20 cellular contexts compared by ENCODE assay signal in genomic region chr5:142281966-142282365, GRCh38. TPM values are rescaled to one million over a fixed set of nuclear protein-coding genes. Genes with fewer than 3 reads are reported as not detected.
DNase-seq lines count a peak whose midpoint lies in the region; ATAC-seq and TF ChIP-seq lines count a peak whose summit lies in the region.
"Had no signal": no experiment of that assay in that cellular context is flagged by ENCODE, and none has a peak within 500 bp of the region (broad histone marks: within the 10 kb centered on the region; RNA-seq: fewer than 3 reads in every experiment).

No MANE protein-coding gene starts in this region.

- H3F3A ChIP-seq in GM23338 (replicated peaks; ENCODE audit: low read depth), result 0 out of 2 replicates have a peak, but pooled peaks cover 13% of the 10 kb centered on the region

- H3K4me3 ChIP-seq in BLaER1 (no peak overlapping the region), GM23338 (no peak overlapping the region)

- H3K27ac ChIP-seq in BLaER1 (no peak overlapping the region), GM23338 (ENCODE audit: low read depth) (no peak overlapping the region), epithelial cell of prostate (no peak overlapping the region)

- no peaks in the 10 kb centered on the region for H3K9me2 ChIP-seq in GM23338 (ENCODE audit: insufficient read depth)

- no peaks in the 10 kb centered on the region for H3K9me3 ChIP-seq in BLaER1

- no peak for DNase-seq in GM23338 (ENCODE audit: low spot score)
- DNase-seq in epithelial cell of prostate (ENCODE audit: low read depth, low spot score), result peak; percentile 24
- DNase-seq in stimulated activated CD4-positive, alpha-beta T cell treated with anti-CD3 and anti-CD28 coated beads, Interleukin-4, amount 100 ng/mL, for 24 hours, result no peak
- no peak for DNase-seq in kidney tubule cell (ENCODE audit: low spot score)
- no peak for DNase-seq in AG08395 (ENCODE audit: low spot score)
- DNase-seq: Calu3; CD8-positive, alpha-beta T cell; KG1; MV-4-11; NCI-H1694 treated with DMSO at 0.1 percent for 48 hours; NCI-H2107; NCI-H2227 treated with DMSO at 0.1 percent for 48 hours; NCI-H510A treated with DMSO at 0.1 percent for 48 hours; NCI-H774; OCI-M1; SHP77 treated with DMSO at 0.1 percent for 48 hours had no signal

- H2AFZ ChIP-seq in GM23338, result no peak overlapping the region

- ATAC-seq in GM23338 (no peak), HG03439 (IDR thresholded peaks at IDR 0.05; ENCODE audit: unreplicated experiment) (no peak)
- ATAC-seq: CD8-positive, alpha-beta T cell; HepG2 had no signal

- H3K27me3 Mint-ChIP-seq in GM23338 (ENCODE audit: insufficient read depth, low read depth, poor library complexity), result peaks cover 21% of the 10 kb centered on the region
- H3K27me3 Mint-ChIP-seq in nephron (ENCODE audit: low read depth), result no peaks in the 10 kb centered on the region

- H3K9me3 Mint-ChIP-seq in GM23338, result no peaks in the 10 kb centered on the region
- H3K9me3 Mint-ChIP-seq in nephron, result no peaks in the 10 kb centered on the region
- H3K9me3 Mint-ChIP-seq: CD8-positive, alpha-beta T cell had no signal

- no peaks in the 10 kb centered on the region for H3K27me3 ChIP-seq in BLaER1
- H3K27me3 ChIP-seq in GM23338 (ENCODE audit: insufficient read depth), result no peaks in the 10 kb centered on the region

- H3K27ac Mint-ChIP-seq in GM23338 (0 out of 2 replicates have a peak overlapping the region, but pooled peaks have one; percentile 26), nephron (peak overlapping the region in 2 of 3 experiments; percentile 27 to 98)
- H3K27ac Mint-ChIP-seq: CD8-positive, alpha-beta T cell had no signal

- peak overlapping the region; percentile 80 for H3K4me2 ChIP-seq in BLaER1
- H3K4me2 ChIP-seq in GM23338, result no peak overlapping the region

- no peaks in the 10 kb centered on the region for H3K36me3 ChIP-seq in BLaER1
- H3K36me3 ChIP-seq in GM23338 (ENCODE audit: insufficient read depth), result no peaks in the 10 kb centered on the region; the same call in 1 of the 2 replicates

- peaks cover 52% of the 10 kb centered on the region for H3K4me1 Mint-ChIP-seq in GM23338
- peaks cover 35% of the 10 kb centered on the region for H3K4me1 Mint-ChIP-seq in nephron

- H3K4me1 ChIP-seq in BLaER1 (peaks cover 40% of the 10 kb centered on the region), GM23338 (ENCODE audit: insufficient read depth) (peaks cover 31% of the 10 kb centered on the region)

- no peaks in the 10 kb centered on the region for H3K79me2 ChIP-seq in GM23338 (replicated peaks; ENCODE audit: insufficient read depth)

- H3K9ac ChIP-seq in BLaER1, result no peak overlapping the region

- H3K4me3 Mint-ChIP-seq in GM23338 (no peak overlapping the region), nephron (no peak overlapping the region)
- H3K4me3 Mint-ChIP-seq: CD8-positive, alpha-beta T cell had no signal

- no peaks in the 10 kb centered on the region for H3K36me3 Mint-ChIP-seq in GM23338 (ENCODE audit: low read depth)
- H3K36me3 Mint-ChIP-seq in nephron (ENCODE audit: low read depth), result no peaks in the 10 kb centered on the region
- H3K36me3 Mint-ChIP-seq: CD8-positive, alpha-beta T cell had no signal

- no peak for TF ChIP-seq CTCF in GM23338 (conservative IDR thresholded peaks at IDR 0.05; ENCODE audit: low read depth in 2 of 2)
- no peak for TF ChIP-seq CTCF in nephron (IDR thresholded peaks at IDR 0.05; ENCODE audit: unreplicated experiment in 3 of 3)

- no peaks in the 10 kb centered on the region for H4K20me1 ChIP-seq in BLaER1
- H4K20me1 ChIP-seq in GM23338 (replicated peaks; ENCODE audit: insufficient read depth), result no peaks in the 10 kb centered on the region

TF ChIP-seq in GM23338, 12 proteins besides CTCF, POLR2A, EP300 and RAD21 (continues in another document):
- TF ChIP-seq ZNF462 (CRISPR knock-in tag; IDR thresholded peaks at IDR 0.05) (no peak), ZNF331 (CRISPR knock-in tag; IDR thresholded peaks at IDR 0.05; ENCODE audit: low read depth) (no peak), ETS1 (IDR thresholded peaks at IDR 0.05) (no peak), ZNF114 (CRISPR knock-in tag; IDR thresholded peaks at IDR 0.05) (no peak), STAT1 (IDR thresholded peaks at IDR 0.05; ENCODE audit: unreplicated experiment) (no peak)

RNA-seq across cellular contexts. Expression of gene SPRY4, which starts 42.9 kb away (rescaled TPM):
- total RNA-seq in GM23338 (2014; rRNA removed; shearing (Covaris generic)), result 177 and 240 TPM in 2 replicates
- polyA plus RNA-seq in GM23338 (2016; fragmentation: Nextera tagmentation; extraction: Ambion mirVana), result 70.6 and 70.9 TPM in 2 replicates
